8 cellular contexts compared by ENCODE assay signal in genomic region chr6:32969685-32970412, GRCh38. TPM values are rescaled to one million over a fixed set of nuclear protein-coding genes. Genes with fewer than 3 reads are reported as not detected.
DNase-seq lines count a peak whose midpoint lies in the region; ATAC-seq, FAIRE-seq and TF ChIP-seq lines count a peak whose summit lies in the region.

No MANE protein-coding gene starts in this region.

- H3K4me2 ChIP-seq in Loucy (ENCODE audit: low read depth, low read length, poor library complexity, severe bottlenecking): peak overlapping the region; percentile 98
- H3K4me2 ChIP-seq in SK-N-SH: peak overlapping the region; percentile 97

- H3K27ac Mint-ChIP-seq in activated naive CD8-positive, alpha-beta T cell treated with anti-CD3 and anti-CD28 coated beads for 36 hours: peak overlapping the region; percentile 98

- H3K79me2 ChIP-seq in Loucy (ENCODE audit: insufficient read depth, low read length): peaks cover 81% of the 10 kb centered on the region
- H3K79me2 ChIP-seq in SK-N-SH (ENCODE audit: insufficient read depth): peaks cover 69% of the 10 kb centered on the region

- H3K36me3 Mint-ChIP-seq in activated naive CD8-positive, alpha-beta T cell treated with anti-CD3 and anti-CD28 coated beads for 36 hours: peaks cover 71% of the 10 kb centered on the region

- H3K4me1 Mint-ChIP-seq in activated naive CD8-positive, alpha-beta T cell treated with anti-CD3 and anti-CD28 coated beads for 36 hours: peaks cover 24% of the 10 kb centered on the region

- H2AFZ ChIP-seq in Loucy (ENCODE audit: low read length) (no peak overlapping the region), SK-N-SH (ENCODE audit: low read depth) (no peak overlapping the region)

- H4K20me1 ChIP-seq in Loucy (ENCODE audit: insufficient read depth, low read length, poor library complexity, severe bottlenecking): peaks cover 30% of the 10 kb centered on the region
- H4K20me1 ChIP-seq in SK-N-SH (ENCODE audit: insufficient read depth): peaks cover 28% of the 10 kb centered on the region

- TF ChIP-seq RAD21 in SK-N-SH (IDR thresholded peaks at IDR 0.05; ENCODE audit: low read length): 0 out of 2 replicates have a peak, but pooled peaks have one; percentile 6

- no peak for FAIRE-seq in urothelium cell line (lab: Jason Lieb, UNC)

- ATAC-seq in HG03378 (IDR thresholded peaks at IDR 0.05; ENCODE audit: unreplicated experiment): no peak

- H3K9ac ChIP-seq in Loucy (ENCODE audit: low read depth, low read length, poor library complexity, severe bottlenecking) (peak overlapping the region; percentile 100), SK-N-SH (peak overlapping the region; percentile 94)

- peak; percentile 91 for DNase-seq in DMS53 (lab: John Stamatoyannopoulos, UW)
- DNase-seq in SK-N-SH: peak; percentile 35
- peak; percentile 87 for DNase-seq in activated naive CD8-positive, alpha-beta T cell treated with anti-CD3 and anti-CD28 coated beads for 36 hours
- peak; percentile 91 for DNase-seq in cardiac septum (ENCODE audit: low spot score)
- peak; percentile 42 to 92 (median 60) for DNase-seq in posterior cingulate gyrus
- peak; percentile 68 for DNase-seq in urothelium cell line (ENCODE audit: low spot score)

- peak; percentile 42 for TF ChIP-seq CTCF in Loucy (conservative IDR thresholded peaks at IDR 0.05; ENCODE audit: low read length)
- peak; percentile 29; the same call in 1 of the 2 replicates for TF ChIP-seq CTCF in SK-N-SH (IDR thresholded peaks at IDR 0.05)

- H3K4me1 ChIP-seq in Loucy (ENCODE audit: insufficient read depth, low read length, poor library complexity, severe bottlenecking): peaks cover 23% of the 10 kb centered on the region
- H3K4me1 ChIP-seq in SK-N-SH (ENCODE audit: control insufficient read depth in 1 of 2, insufficient read depth in 2 of 2, low read depth in 1 of 2, low read length in 1 of 2): peaks cover 7 to 12% of the 10 kb centered on the region in 2 experiments; a peak in 3 of 4 replicates

- H3K36me3 ChIP-seq in Loucy (ENCODE audit: insufficient read depth, low read length) (peaks cover 32% of the 10 kb centered on the region), SK-N-SH (replicated peaks in 1 of 2; ENCODE audit: control insufficient read depth in 1 of 2, insufficient read depth in 2 of 2, low read length in 1 of 2) (peaks cover 22 to 30% of the 10 kb centered on the region in 2 experiments)

- intact Hi-C loops in cardiac septum (cut with DNase I): loop anchor here (2.0 to 5.0 kb wide), 3 partner anchors 83 to 231 kb away; partner anchors contain the start of genes RXRB, SLC39A7 and TAP1
- intact Hi-C loops in posterior cingulate gyrus (cut with DNase I): loop anchor here (5.0 kb wide), 4 partner anchors 38 to 773 kb away; partner anchors contain the start of genes HSD17B8, RXRB and SLC39A7

- 4% methylated on average over 18 of the region's 19 CpGs for WGBS in SK-N-SH (ENCODE audit: low lambda C conversion rate)

- CTCF ChIA-PET in SK-N-SH (lab: Yijun Ruan, JAX): interaction anchor here (0.7 to 12.0 kb wide), 9 partner anchors 14 to 285 kb away, joined by 3 to 203 read pairs (median 7); partner anchors contain the start of genes HLA-DMA and TAP2

- TF ChIP-seq EP300 in SK-N-SH (IDR thresholded peaks at IDR 0.05; ENCODE audit: borderline replicate concordance in 1 of 2, low read depth in 1 of 2, low read length in 1 of 2): peak; percentile 10 to 59; a peak in 2 of 4 replicates

- H3K27ac ChIP-seq in SK-N-SH (ENCODE audit: low read depth in 2 of 2, low read length in 1 of 2): peak overlapping the region; percentile 97 to 99

- H3K9me3 ChIP-seq in Loucy (ENCODE audit: insufficient read depth, low read depth, low read length): no peaks in the 10 kb centered on the region
- H3K9me3 ChIP-seq in SK-N-SH: no peaks in the 10 kb centered on the region

- H3K27me3 ChIP-seq in Loucy (ENCODE audit: insufficient read depth, low read length, poor library complexity, severe bottlenecking) (peaks cover 42% of the 10 kb centered on the region), SK-N-SH (ENCODE audit: insufficient read depth) (no peaks in the 10 kb centered on the region)

- H3K27me3 Mint-ChIP-seq in activated naive CD8-positive, alpha-beta T cell treated with anti-CD3 and anti-CD28 coated beads for 36 hours: no peaks in the 10 kb centered on the region

- H3F3A ChIP-seq in Loucy (ENCODE audit: low read depth) (peaks cover 16% of the 10 kb centered on the region; the same call in 1 of the 2 replicates), SK-N-SH (replicated peaks; ENCODE audit: insufficient read depth) (peaks cover 42% of the 10 kb centered on the region)

- POLR2A ChIA-PET in SK-N-SH (lab: Yijun Ruan, JAX): interaction anchor here (0.6 to 4.7 kb wide), 4 partner anchors 15 to 774 kb away, joined by 3 to 42 read pairs (median 3); no protein-coding TSS in a partner anchor

- H3K4me3 Mint-ChIP-seq in activated naive CD8-positive, alpha-beta T cell treated with anti-CD3 and anti-CD28 coated beads for 36 hours: peak overlapping the region; percentile 94

- H3K4me3 ChIP-seq in Loucy (ENCODE audit: low read length, poor library complexity, severe bottlenecking): peak overlapping the region; percentile 96
- H3K4me3 ChIP-seq in SK-N-SH (ENCODE audit: low read depth in 2 of 2, low read length in 1 of 2): peak overlapping the region; percentile 80 to 83

- H3K9me2 ChIP-seq in Loucy (replicated peaks; ENCODE audit: low read depth, low read length) (no peaks in the 10 kb centered on the region), SK-N-SH (no peaks in the 10 kb centered on the region)

- no peaks in the 10 kb centered on the region for H3K9me3 Mint-ChIP-seq in activated naive CD8-positive, alpha-beta T cell treated with anti-CD3 and anti-CD28 coated beads for 36 hours

TF ChIP-seq in SK-N-SH, 30 proteins besides CTCF, POLR2A, EP300 and RAD21 (continues in another document):
- no peak for TF ChIP-seq FOXJ3 (CRISPR knock-in tag; IDR thresholded peaks at IDR 0.05)
- no peak; the same call in 1 of the 2 replicates for TF ChIP-seq NFIC (IDR thresholded peaks at IDR 0.05; ENCODE audit: borderline replicate concordance)
- TF ChIP-seq POLR2AphosphoS5 (IDR thresholded peaks at IDR 0.05; ENCODE audit: low read depth, low read length): peak; percentile 31
- TF ChIP-seq TCF12 (IDR thresholded peaks at IDR 0.05): peak; percentile 35; the same call in 1 of the 2 replicates
- TF ChIP-seq, protein P1, sequence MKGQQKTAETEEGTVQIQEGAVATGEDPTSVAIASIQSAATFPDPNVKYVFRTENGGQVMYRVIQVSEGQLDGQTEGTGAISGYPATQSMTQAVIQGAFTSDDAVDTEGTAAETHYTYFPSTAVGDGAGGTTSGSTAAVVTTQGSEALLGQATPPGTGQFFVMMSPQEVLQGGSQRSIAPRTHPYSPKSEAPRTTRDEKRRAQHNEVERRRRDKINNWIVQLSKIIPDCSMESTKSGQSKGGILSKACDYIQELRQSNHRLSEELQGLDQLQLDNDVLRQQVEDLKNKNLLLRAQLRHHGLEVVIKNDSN (IDR thresholded peaks at IDR 0.05; ENCODE audit: borderline replicate concordance, low read depth): peak; percentile 22; the same call in 1 of the 2 replicates
- peak; percentile 60; the same call in 1 of the 2 replicates for TF ChIP-seq REST (IDR thresholded peaks at IDR 0.05; ENCODE audit: low read depth, low read length)
- TF ChIP-seq SMC3 (IDR thresholded peaks at IDR 0.05; ENCODE audit: low read depth, low read length): no peak
- no peak for TF ChIP-seq GATA2 (CRISPR knock-in tag; IDR thresholded peaks at IDR 0.05)

RNA-seq across cellular contexts. Expression of gene BRD2, which starts 1.5 kb away (rescaled TPM):
- polyA plus RNA-seq in SK-N-SH (2012; rRNA removed): 104 and 116 TPM in 2 replicates
- polyA plus RNA-seq in SK-N-SH (2012; cell fraction: cytosol; rRNA removed): 87.9 and 91.4 TPM in 2 replicates
- polyA plus RNA-seq in SK-N-SH (2012; cell fraction: nucleus; rRNA removed): 186 and 280 TPM in 2 replicates
- total RNA-seq in activated naive CD8-positive, alpha-beta T cell treated with anti-CD3 and anti-CD28 coated beads for 36 hours: 100 to 1,000 TPM; 298 to 335 TPM
- 88.7 TPM for total RNA-seq in cardiac septum

RNA-seq across cellular contexts. Expression of gene HLA-DMA, which starts 17.0 kb away (rescaled TPM):
- 1.2 and 1.5 TPM in 2 replicates for polyA plus RNA-seq in SK-N-SH (2012; rRNA removed)
- 0.75 and 1.3 TPM in 2 replicates for polyA plus RNA-seq in SK-N-SH (2012; cell fraction: cytosol; rRNA removed)
- 6.5 and 7.7 TPM in 2 replicates for polyA plus RNA-seq in SK-N-SH (2012; cell fraction: nucleus; rRNA removed)
- 10 to 100 TPM; 15.8 to 16.9 TPM for total RNA-seq in activated naive CD8-positive, alpha-beta T cell treated with anti-CD3 and anti-CD28 coated beads for 36 hours
- total RNA-seq in cardiac septum: 13.7 TPM

RNA-seq across cellular contexts. Expression of gene HLA-DMB, which starts 29.0 kb away (rescaled TPM):
- 0.10 TPM in 1 of 2 replicates, not detected in the other for polyA plus RNA-seq in SK-N-SH (2012; rRNA removed)
- 0.03 TPM in 1 of 2 replicates, not detected in the other for polyA plus RNA-seq in SK-N-SH (2012; cell fraction: cytosol; rRNA removed)
- polyA plus RNA-seq in SK-N-SH (2012; cell fraction: nucleus; rRNA removed): 0.05 and 0.06 TPM in 2 replicates
- 1 to 10 TPM; 4.6 to 6.1 TPM for total RNA-seq in activated naive CD8-positive, alpha-beta T cell treated with anti-CD3 and anti-CD28 coated beads for 36 hours
- total RNA-seq in cardiac septum: 7.9 TPM

RNA-seq across cellular contexts. Expression of gene HLA-DOA, which starts 39.5 kb away (rescaled TPM):
- polyA plus RNA-seq in SK-N-SH (2012; rRNA removed): not detected in 2 replicates
- not detected in 2 replicates for polyA plus RNA-seq in SK-N-SH (2012; cell fraction: cytosol; rRNA removed)
- not detected in 2 replicates for polyA plus RNA-seq in SK-N-SH (2012; cell fraction: nucleus; rRNA removed)
- 1 to 10 TPM; 9.8 to 9.9 TPM for total RNA-seq in activated naive CD8-positive, alpha-beta T cell treated with anti-CD3 and anti-CD28 coated beads for 36 hours
- 1.6 TPM for total RNA-seq in cardiac septum

Comparison
In these comparisons a context has a peak if more than half of its experiments do, and no peak if none do; other contexts are left out.
1. DNase-seq: peak in every context shown above with its lines; median percentile 91 in DMS53; 91 in cardiac septum; 87 in activated naive CD8-positive, alpha-beta T cell treated with anti-CD3 and anti-CD28 coated beads for 36 hours; 68 in urothelium cell line; 60 in posterior cingulate gyrus; 35 in SK-N-SH.